13 cellular contexts compared by ENCODE assay signal in the genomic region with DNA sequence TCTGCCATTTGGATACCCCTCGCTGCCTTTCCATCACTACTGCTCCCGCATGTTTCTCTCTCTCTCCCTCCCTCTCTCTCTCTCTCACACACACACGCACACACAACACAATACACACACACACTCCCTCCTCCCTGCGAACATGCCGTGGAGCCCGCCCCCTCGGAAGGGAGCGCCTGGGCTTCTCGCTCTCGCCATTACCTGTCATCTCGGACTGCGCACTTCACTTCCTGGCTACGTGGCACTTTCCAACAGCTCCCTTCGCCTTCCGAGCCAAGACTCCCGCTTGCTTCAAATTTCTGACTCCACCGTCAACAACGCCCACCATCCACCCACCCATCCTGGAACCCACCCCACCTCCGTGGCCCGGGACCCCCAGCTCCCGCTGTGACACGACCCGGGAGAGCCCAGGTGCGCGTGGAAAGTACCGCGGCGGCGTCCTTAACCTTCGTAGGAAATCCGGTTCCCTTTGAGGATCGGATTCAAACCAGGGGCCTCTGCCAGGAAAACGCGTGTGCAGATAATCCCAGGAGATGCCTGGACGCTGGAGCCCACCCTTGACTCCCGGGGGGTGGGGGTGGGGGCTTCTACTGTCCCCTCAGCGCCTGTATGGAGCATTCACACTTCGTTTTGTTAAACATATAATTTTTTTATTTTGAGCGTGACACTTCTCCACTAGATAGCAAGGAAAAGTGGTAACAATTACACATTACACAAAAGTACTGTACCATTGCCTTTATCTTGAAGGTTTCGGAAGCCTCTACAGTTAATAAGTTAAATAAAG. TPM values are rescaled to one million over a fixed set of nuclear protein-coding genes. Genes with fewer than 3 reads are reported as not detected.
DNase-seq lines count a peak whose midpoint lies in the region; ATAC-seq and TF ChIP-seq lines count a peak whose summit lies in the region.
"Had no signal": no experiment of that assay in that cellular context is flagged by ENCODE, and none has a peak within 500 bp of the region (broad histone marks: within the 10 kb centered on the region; RNA-seq: fewer than 3 reads in every experiment).

No MANE protein-coding gene starts in this region.

- DNase-seq in activated naive CD4-positive, alpha-beta T cell treated with anti-CD3 and anti-CD28 coated beads, Interleukin-2, amount 10 ng/mL, durations not matched to agents 7 days and 5 days, result no peak
- no peak for DNase-seq in activated naive CD4-positive, alpha-beta T cell treated with anti-CD3 and anti-CD28 coated beads, Interleukin-2, amount 50 U/mL, for 72 hours (ENCODE audit: low spot score in 2 of 2)
- DNase-seq in astrocyte of the hippocampus (ENCODE audit: low read depth, low spot score) (peak; percentile 74), left lung (no peak), suprapubic skin (ENCODE audit: low spot score in 2 of 2) (no peak), AG08396 (ENCODE audit: low spot score) (no peak), OCI-M2 (lab: John Stamatoyannopoulos, UW; ENCODE audit: unreplicated experiment) (no peak)
- DNase-seq: activated CD8-positive, alpha-beta memory T cell treated with anti-CD3 and anti-CD28 coated beads for 24 hours; AML-193; SIG-M5 had no signal

- H3K27me3 ChIP-seq in left lung, result peaks cover 69% of the 10 kb centered on the region in 2 donors
- peaks cover 57% of the 10 kb centered on the region for H3K27me3 ChIP-seq in suprapubic skin

- H3K27ac ChIP-seq in left lung, result no peak overlapping the region
- no peak overlapping the region for H3K27ac ChIP-seq in suprapubic skin
- H3K27ac ChIP-seq: KMS-11, right atrium auricular region had no signal

- no peaks in the 10 kb centered on the region for H3K36me3 ChIP-seq in left lung
- no peaks in the 10 kb centered on the region for H3K36me3 ChIP-seq in suprapubic skin
- H3K36me3 ChIP-seq: right atrium auricular region had no signal

- TF ChIP-seq CTCF in left lung (IDR thresholded peaks at IDR 0.05) (no peak), suprapubic skin (IDR thresholded peaks at IDR 0.05) (no peak)

- H3K4me3 ChIP-seq in left lung, result no peak overlapping the region
- H3K4me3 ChIP-seq in suprapubic skin, result peak overlapping the region; percentile 29
- H3K4me3 ChIP-seq: right atrium auricular region had no signal

- peaks cover 64% of the 10 kb centered on the region for H3K27me3 Mint-ChIP-seq in activated naive CD4-positive, alpha-beta T cell treated with anti-CD3 and anti-CD28 coated beads, Interleukin-2, amount 10 ng/mL, durations not matched to agents 7 days and 5 days

- WGBS in suprapubic skin, result 35% methylated on average over 40 of the region's 40 CpGs

- peak overlapping the region; percentile 52 for H3K27ac Mint-ChIP-seq in activated naive CD4-positive, alpha-beta T cell treated with anti-CD3 and anti-CD28 coated beads, Interleukin-2, amount 10 ng/mL, durations not matched to agents 7 days and 5 days
- H3K27ac Mint-ChIP-seq in activated naive CD4-positive, alpha-beta T cell treated with anti-CD3 and anti-CD28 coated beads, Interleukin-2, amount 50 U/mL, for 72 hours, result no peak overlapping the region

- intact Hi-C loops in left lung (cut with DNase I), result no loop called here

- H3K36me3 Mint-ChIP-seq in activated naive CD4-positive, alpha-beta T cell treated with anti-CD3 and anti-CD28 coated beads, Interleukin-2, amount 10 ng/mL, durations not matched to agents 7 days and 5 days, result peaks cover 5% of the 10 kb centered on the region
- no peaks in the 10 kb centered on the region for H3K36me3 Mint-ChIP-seq in activated naive CD4-positive, alpha-beta T cell treated with anti-CD3 and anti-CD28 coated beads, Interleukin-2, amount 50 U/mL, for 72 hours

- H3K9me3 ChIP-seq in left lung (no peaks in the 10 kb centered on the region), suprapubic skin (no peaks in the 10 kb centered on the region)
- H3K9me3 ChIP-seq: right atrium auricular region had no signal

- CTCF ChIA-PET in activated naive CD4-positive, alpha-beta T cell treated with anti-CD3 and anti-CD28 coated beads, Interleukin-2, amount 10 ng/mL, durations not matched to agents 7 days and 5 days (lab: Charles Lee), result interaction anchor here (1.4 kb wide), 1 partner anchor 18 kb away, joined by 5 read pairs; no protein-coding TSS in a partner anchor

- peak overlapping the region; percentile 52 for H3K4me3 Mint-ChIP-seq in activated naive CD4-positive, alpha-beta T cell treated with anti-CD3 and anti-CD28 coated beads, Interleukin-2, amount 10 ng/mL, durations not matched to agents 7 days and 5 days

- no peak for TF ChIP-seq EP300 in suprapubic skin (IDR thresholded peaks at IDR 0.05)

- H3K9me3 Mint-ChIP-seq in activated naive CD4-positive, alpha-beta T cell treated with anti-CD3 and anti-CD28 coated beads, Interleukin-2, amount 10 ng/mL, durations not matched to agents 7 days and 5 days, result no peaks in the 10 kb centered on the region
- no peaks in the 10 kb centered on the region for H3K9me3 Mint-ChIP-seq in activated naive CD4-positive, alpha-beta T cell treated with anti-CD3 and anti-CD28 coated beads, Interleukin-2, amount 50 U/mL, for 72 hours

- no peak for ATAC-seq in activated naive CD4-positive, alpha-beta T cell treated with anti-CD3 and anti-CD28 coated beads, Interleukin-2, amount 50 U/mL, for 72 hours
- ATAC-seq in left lung (peak; percentile 27), GM18519 (IDR thresholded peaks at IDR 0.05; ENCODE audit: low FRiP score, unreplicated experiment) (no peak)

- no peak for TF ChIP-seq POLR2A in suprapubic skin (IDR thresholded peaks at IDR 0.05)

- peaks cover 19% of the 10 kb centered on the region for H3K4me1 Mint-ChIP-seq in activated naive CD4-positive, alpha-beta T cell treated with anti-CD3 and anti-CD28 coated beads, Interleukin-2, amount 10 ng/mL, durations not matched to agents 7 days and 5 days

- H3K4me1 ChIP-seq in left lung, result peaks cover 5 to 15% of the 10 kb centered on the region in 2 donors
- H3K4me1 ChIP-seq in suprapubic skin, result peaks cover 36% of the 10 kb centered on the region

RNA-seq across cellular contexts. Expression of gene ARX, which starts 12.5 kb away (rescaled TPM):
- not detected for total RNA-seq in activated naive CD4-positive, alpha-beta T cell treated with anti-CD3 and anti-CD28 coated beads, Interleukin-2, amount 50 U/mL, for 72 hours
- under 1 TPM in 1 of 2 donors, not detected in 1; 0.26 TPM for total RNA-seq in left lung
- total RNA-seq in suprapubic skin, result under 1 TPM in 1 of 4 donors, not detected in 3; 0.15 TPM
- total RNA-seq: right atrium auricular region had no signal
